Comparison of ENCODE assay signal across 8 cellular contexts in genomic region chr1:3453891-3454810, GRCh38. TPM values are rescaled to one million over a fixed set of nuclear protein-coding genes. Genes with fewer than 3 reads are reported as not detected.
DNase-seq lines count a peak whose midpoint lies in the region; ATAC-seq and TF ChIP-seq lines count a peak whose summit lies in the region.

ARHGEF16 (plus strand) TSS chr1:3454665; CDS start chr1:3463085, 8,420 bp downstream.

- no peak for TF ChIP-seq POLR2A in stomach (IDR thresholded peaks at IDR 0.05)

- peak; percentile 48 to 54 for TF ChIP-seq CTCF in Caco-2 (IDR thresholded peaks at IDR 0.05; ENCODE audit: insufficient read depth in 1 of 2, low read depth in 1 of 2, low read length in 1 of 2, severe bottlenecking in 1 of 2, unreplicated experiment in 1 of 2)
- peak; percentile 49 for TF ChIP-seq CTCF in liver (IDR thresholded peaks at IDR 0.05; ENCODE audit: low read depth, low read length, missing input control)
- TF ChIP-seq CTCF in stomach (IDR thresholded peaks at IDR 0.05), result peak in 5 of 7 experiments; percentile 25 to 61 (median 49)

- no peak for TF ChIP-seq EP300 in Ishikawa (IDR thresholded peaks at IDR 0.05; ENCODE audit: borderline replicate concordance)
- TF ChIP-seq EP300 in stomach (IDR thresholded peaks at IDR 0.05), result no peak

- TF ChIP-seq RAD21 in Ishikawa (IDR thresholded peaks at IDR 0.05; ENCODE audit: low read depth), result no peak
- TF ChIP-seq RAD21 in liver (IDR thresholded peaks at IDR 0.05), result peak; percentile 19 to 41

- intact Hi-C loops in Caco-2 (cut with micrococcal nuclease; ENCODE audit: unreplicated experiment) (loop anchor here (1.0 to 2.0 kb wide), 3 partner anchors 17 to 165 kb away; no protein-coding TSS in a partner anchor), stomach (cut with DNase I; ENCODE audit: low total_unique reads) (no loop called here)
- intact Hi-C loops in dendritic cell treated with granulocyte-macrophage colony-stimulating factor and Interleukin-4, amounts not matched to agents 40 ng/mL and 50 ng/mL, for 4 days (cut with micrococcal nuclease), result loop anchor here (2.0 kb wide), 1 partner anchor 31 kb away; no protein-coding TSS in a partner anchor

- TSS peak; percentile 75 for BruUV-seq in Caco-2 (replicated peaks; lab: Mats Ljungman, UMichigan)

- H3K9me3 ChIP-seq in Caco-2, result no peaks in the 10 kb centered on the region
- no peaks in the 10 kb centered on the region for H3K9me3 ChIP-seq in liver (ENCODE audit: control insufficient read depth in 4 of 4, low read length in 3 of 4)
- H3K9me3 ChIP-seq in stomach, result no peaks in the 10 kb centered on the region

- CTCF ChIA-PET in Caco-2 (lab: Charles Lee), result interaction anchor here (0.5 to 2.5 kb wide), 23 partner anchors 9 to 1039 kb away, joined by 3 to 173 read pairs (median 5); no protein-coding TSS in a partner anchor

- no peaks in the 10 kb centered on the region for H3K9me3 Mint-ChIP-seq in Caco-2 (ENCODE audit: unreplicated experiment)
- H3K9me3 Mint-ChIP-seq in dendritic cell treated with granulocyte-macrophage colony-stimulating factor and Interleukin-4, amounts not matched to agents 40 ng/mL and 50 ng/mL, for 4 days, result no peaks in the 10 kb centered on the region

- H3K27ac Mint-ChIP-seq in Caco-2 (ENCODE audit: unreplicated experiment), result peak within 1 kb of the TSS; percentile 79
- H3K27ac Mint-ChIP-seq in dendritic cell treated with granulocyte-macrophage colony-stimulating factor and Interleukin-4, amounts not matched to agents 40 ng/mL and 50 ng/mL, for 4 days, result no peak within 1 kb of the TSS

- no peaks in the 10 kb centered on the region for H3K27me3 Mint-ChIP-seq in Caco-2 (ENCODE audit: insufficient read depth, unreplicated experiment)
- peaks cover 64% of the 10 kb centered on the region for H3K27me3 Mint-ChIP-seq in dendritic cell treated with granulocyte-macrophage colony-stimulating factor and Interleukin-4, amounts not matched to agents 40 ng/mL and 50 ng/mL, for 4 days

- peak within 1 kb of the TSS; percentile 80 for H3K4me3 Mint-ChIP-seq in Caco-2 (ENCODE audit: unreplicated experiment)
- peak within 1 kb of the TSS; percentile 58 for H3K4me3 Mint-ChIP-seq in dendritic cell treated with granulocyte-macrophage colony-stimulating factor and Interleukin-4, amounts not matched to agents 40 ng/mL and 50 ng/mL, for 4 days

- no peak for ATAC-seq in HG03139 (IDR thresholded peaks at IDR 0.05; ENCODE audit: unreplicated experiment)
- no peak for ATAC-seq in GM19397 (IDR thresholded peaks at IDR 0.05; ENCODE audit: unreplicated experiment)

- POLR2A ChIA-PET in Caco-2 (lab: Charles Lee), result interaction anchor here (1.2 to 2.5 kb wide), 2 partner anchors 17 to 28 kb away, joined by 3 to 31 read pairs; no protein-coding TSS in a partner anchor

- no peak within 1 kb of the TSS for H3K9ac ChIP-seq in liver (ENCODE audit: low read depth in 1 of 2, low read length in 2 of 2)

- no peak within 1 kb of the TSS for H3K27ac ChIP-seq in liver (ENCODE audit: low read depth in 1 of 2, low read length in 2 of 2)
- peak within 1 kb of the TSS; percentile 88 to 96 (median 92) for H3K27ac ChIP-seq in stomach

- 5% methylated on average over 84 of the region's 84 CpGs for WGBS in liver
- 3 to 18% (median 6%) methylated on average over 24 to 84 of the region's 84 CpGs for WGBS in stomach, 5 donors

- DNase-seq in Caco-2 (peak; percentile 90 to 92), T follicular helper cell (ENCODE audit: low read depth) (peak; percentile 12), stomach (peak; percentile 93)

- H3K36me3 ChIP-seq in Caco-2 (ENCODE audit: control insufficient read depth, insufficient read depth, low read length) (no peaks in the 10 kb centered on the region; the same call in 1 of the 2 replicates), liver (ENCODE audit: control insufficient read depth in 4 of 4, insufficient read depth in 3 of 4, low read depth in 1 of 4, low read length in 3 of 4) (no peaks in the 10 kb centered on the region), stomach (no peaks in the 10 kb centered on the region)

- H3K36me3 Mint-ChIP-seq in Caco-2 (ENCODE audit: insufficient read depth, unreplicated experiment), result peaks cover 7% of the 10 kb centered on the region
- H3K36me3 Mint-ChIP-seq in dendritic cell treated with granulocyte-macrophage colony-stimulating factor and Interleukin-4, amounts not matched to agents 40 ng/mL and 50 ng/mL, for 4 days (ENCODE audit: low read depth), result no peaks in the 10 kb centered on the region

- H3K27me3 ChIP-seq in Caco-2 (replicated peaks; ENCODE audit: control insufficient read depth, insufficient read depth, low read length), result no peaks in the 10 kb centered on the region
- peaks cover 0 to 4% (median 1%) of the 10 kb centered on the region in 4 donors for H3K27me3 ChIP-seq in liver (ENCODE audit: control insufficient read depth in 4 of 4, insufficient read depth in 4 of 4, low read length in 3 of 4)
- peaks cover 4 to 65% (median 33%) of the 10 kb centered on the region in 3 donors for H3K27me3 ChIP-seq in stomach

- H3K4me1 Mint-ChIP-seq in Caco-2 (ENCODE audit: low read depth, unreplicated experiment), result peaks cover 16% of the 10 kb centered on the region
- H3K4me1 Mint-ChIP-seq in dendritic cell treated with granulocyte-macrophage colony-stimulating factor and Interleukin-4, amounts not matched to agents 40 ng/mL and 50 ng/mL, for 4 days (ENCODE audit: low read depth), result peaks cover 9% of the 10 kb centered on the region

- H3K4me1 ChIP-seq in Caco-2 (peaks cover 55% of the 10 kb centered on the region), liver (ENCODE audit: control insufficient read depth in 4 of 4, insufficient read depth in 4 of 4, low read length in 3 of 4) (peaks cover 0 to 17% (median 7%) of the 10 kb centered on the region in 4 donors), stomach (peaks cover 46 to 63% (median 60%) of the 10 kb centered on the region in 4 donors)

- H3K4me3 ChIP-seq in Caco-2 (ENCODE audit: low read depth, low read length) (peak within 1 kb of the TSS; percentile 71), liver (ENCODE audit: low read depth in 1 of 3, low read length in 3 of 3) (peak within 1 kb of the TSS in 2 of 3 donors; percentile 37 to 78), stomach (peak within 1 kb of the TSS; percentile 52 to 72 (median 59))

TF ChIP-seq in Ishikawa, 13 proteins besides CTCF, POLR2A, EP300 and RAD21 (continues in another document):
- TF ChIP-seq MAX (IDR thresholded peaks at IDR 0.05), result peak; percentile 94
- TF ChIP-seq ZBTB7A (IDR thresholded peaks at IDR 0.05; ENCODE audit: low read depth), result 0 out of 2 replicates have a peak, but pooled peaks have one; percentile 10
- TF ChIP-seq TEAD4 (IDR thresholded peaks at IDR 0.05), result no peak
- TF ChIP-seq NFIC (IDR thresholded peaks at IDR 0.05), result 0 out of 2 replicates have a peak, but pooled peaks have one; percentile 24
- TF ChIP-seq CEBPB (IDR thresholded peaks at IDR 0.05), result no peak
- TF ChIP-seq EGR1 (IDR thresholded peaks at IDR 0.05), result no peak
- TF ChIP-seq USF1 (IDR thresholded peaks at IDR 0.05), result peak; percentile 95

TF ChIP-seq in liver, 16 proteins besides CTCF, POLR2A, EP300 and RAD21 (continues in another document):
- TF ChIP-seq ATF3 (IDR thresholded peaks at IDR 0.05), result no peak
- TF ChIP-seq MAX (IDR thresholded peaks at IDR 0.05), result no peak
- TF ChIP-seq REST (IDR thresholded peaks at IDR 0.05), result no peak
- TF ChIP-seq ZBTB33 (IDR thresholded peaks at IDR 0.05), result no peak

RNA-seq across cellular contexts. Expression of gene ARHGEF16, which starts in this region (rescaled TPM):
- total RNA-seq in Caco-2 (2022) (35.6 and 40.6 TPM in 2 replicates), liver (1 to 10 TPM in 1 of 2 donors, under 1 TPM in 1; 0.65 to 5.6 TPM), stomach (100 to 1,000 TPM in 2 of 5 donors, 10 to 100 TPM in 3; 16.9 to 149 (median 51.0) TPM)
- polyA plus RNA-seq in liver (1 to 10 TPM; 2.4 to 3.3 TPM), stomach (10 to 100 TPM; 14.6 to 28.4 (median 23.1) TPM)

Comparison
In these comparisons a context has a peak if more than half of its experiments do, and no peak if none do; other contexts are left out.
1. DNase-seq: peak in every context shown above with its lines; median percentile 93 in stomach; 91 in Caco-2; 12 in T follicular helper cell.
2. H3K27ac ChIP-seq: peak in stomach (5 of 5); none in liver (0 of 2).
3. Peak in every context shown above with its lines, with median percentiles within 50 percentile points of each other: H3K4me3 ChIP-seq and CTCF ChIP-seq.